18 cellular contexts compared by ENCODE assay signal in genomic region chr10:6398419-6398818, GRCh38.
DNase-seq lines count a peak whose midpoint lies in the region; ATAC-seq and TF ChIP-seq lines count a peak whose summit lies in the region.
"Had no signal": no experiment of that assay in that cellular context is flagged by ENCODE, and none has a peak within 500 bp of the region (broad histone marks: within the 10 kb centered on the region; RNA-seq: fewer than 3 reads in every experiment).

No MANE protein-coding gene starts in this region.

- no peak overlapping the region for H3K4me3 ChIP-seq in ascending aorta
- no peak overlapping the region for H3K4me3 ChIP-seq in coronary artery
- H3K4me3 ChIP-seq: GM12878, HAP-1 had no signal

- H3K27ac Mint-ChIP-seq in effector memory CD8-positive, alpha-beta T cell = no peak overlapping the region
- H3K27ac Mint-ChIP-seq in T-helper 2 cell treated with Interferon-gamma antibody and Interleukin-4, amounts not matched to agents 5 μg/mL and 100 μg/mL, for 36 hours = no peak overlapping the region

- H3K9me3 ChIP-seq in ascending aorta = no peaks in the 10 kb centered on the region
- H3K9me3 ChIP-seq: HAP-1 had no signal

- no peaks in the 10 kb centered on the region for H3K9me3 Mint-ChIP-seq in effector memory CD8-positive, alpha-beta T cell
- no peaks in the 10 kb centered on the region for H3K9me3 Mint-ChIP-seq in T-helper 2 cell treated with Interferon-gamma antibody and Interleukin-4, amounts not matched to agents 5 μg/mL and 100 μg/mL, for 36 hours
- H3K9me3 Mint-ChIP-seq: CD4-positive, CD25-positive, alpha-beta regulatory T cell had no signal

- no peak for ATAC-seq in effector memory CD8-positive, alpha-beta T cell (replicated peaks)
- ATAC-seq: GM12878, HepG2, Panc1 had no signal

- H3K4me1 Mint-ChIP-seq in effector memory CD8-positive, alpha-beta T cell (ENCODE audit: low read depth in 2 of 2) = peaks cover 6 to 7% of the 10 kb centered on the region in 2 donors
- peaks cover 15% of the 10 kb centered on the region for H3K4me1 Mint-ChIP-seq in T-helper 2 cell treated with Interferon-gamma antibody and Interleukin-4, amounts not matched to agents 5 μg/mL and 100 μg/mL, for 36 hours (ENCODE audit: low read depth)

- DNase-seq in SIG-M5 treated with dmso at 0.1 percent for 504 hours (lab: John Stamatoyannopoulos, UW; ENCODE audit: unreplicated experiment) (peak; percentile 69), SIG-M5 (lab: John Stamatoyannopoulos, UW) (no peak), M059J (ENCODE audit: low read depth) (peak; percentile 6), ascending aorta (ENCODE audit: low spot score in 2 of 2) (no peak), coronary artery (ENCODE audit: low spot score) (no peak)
- DNase-seq in effector memory CD8-positive, alpha-beta T cell = no peak
- no peak for DNase-seq in T-helper 2 cell treated with Interferon-gamma antibody and Interleukin-4, amounts not matched to agents 5 μg/mL and 100 μg/mL, for 36 hours (ENCODE audit: low spot score)
- DNase-seq: CD4-positive, CD25-positive, alpha-beta regulatory T cell; DMS53; NCI-H1436 treated with DMSO at 0.1 percent for 48 hours; NCI-H69; NK-92 treated with Interleukin-12 subunit alpha and Interleukin-12 subunit beta, amount 100 ng/mL, for 24 hours; Right ventricle myocardium superior had no signal

- intact Hi-C loops in ascending aorta (cut with DNase I) = no loop called here

- no peaks in the 10 kb centered on the region for H3K27me3 Mint-ChIP-seq in effector memory CD8-positive, alpha-beta T cell
- H3K27me3 Mint-ChIP-seq in T-helper 2 cell treated with Interferon-gamma antibody and Interleukin-4, amounts not matched to agents 5 μg/mL and 100 μg/mL, for 36 hours (ENCODE audit: low read depth) = peaks cover 2% of the 10 kb centered on the region

- H3K27ac ChIP-seq in ascending aorta (peak overlapping the region; percentile 39 to 71), temporal lobe (ENCODE audit: low read depth, low read length) (peak overlapping the region; percentile 10), coronary artery (no peak overlapping the region)

- no peak for TF ChIP-seq CTCF in ascending aorta (IDR thresholded peaks at IDR 0.05)
- no peak for TF ChIP-seq CTCF in coronary artery (IDR thresholded peaks at IDR 0.05)

- peaks cover 0 to 13% of the 10 kb centered on the region in 2 donors for H3K4me1 ChIP-seq in ascending aorta
- H3K4me1 ChIP-seq: HAP-1 had no signal

- peaks cover 3% of the 10 kb centered on the region for H3K36me3 Mint-ChIP-seq in effector memory CD8-positive, alpha-beta T cell (ENCODE audit: insufficient read depth)
- peaks cover 6% of the 10 kb centered on the region for H3K36me3 Mint-ChIP-seq in T-helper 2 cell treated with Interferon-gamma antibody and Interleukin-4, amounts not matched to agents 5 μg/mL and 100 μg/mL, for 36 hours (ENCODE audit: low read depth)

- H3K36me3 ChIP-seq in ascending aorta = no peaks in the 10 kb centered on the region
- H3K36me3 ChIP-seq: HAP-1 had no signal

- no peak overlapping the region for H3K4me3 Mint-ChIP-seq in effector memory CD8-positive, alpha-beta T cell
- H3K4me3 Mint-ChIP-seq in T-helper 2 cell treated with Interferon-gamma antibody and Interleukin-4, amounts not matched to agents 5 μg/mL and 100 μg/mL, for 36 hours = no peak overlapping the region
- H3K4me3 Mint-ChIP-seq: CD4-positive, CD25-positive, alpha-beta regulatory T cell had no signal

- H3K27me3 ChIP-seq in ascending aorta = no peaks in the 10 kb centered on the region

Comparison
In these comparisons a context has a peak if more than half of its experiments do, and no peak if none do; other contexts are left out.
1. DNase-seq: peak in SIG-M5 treated with dmso at 0.1 percent for 504 hours (single experiment) and M059J (single experiment); none in SIG-M5 (single experiment), ascending aorta (0 of 2), effector memory CD8-positive, alpha-beta T cell (0 of 3), coronary artery (single experiment) and T-helper 2 cell treated with Interferon-gamma antibody and Interleukin-4, amounts not matched to agents 5 μg/mL and 100 μg/mL, for 36 hours (single experiment).
2. H3K27ac ChIP-seq: peak in ascending aorta (2 of 2) and temporal lobe (single experiment); none in coronary artery (0 of 2).